In genomic region chr3:51817375-51817774, GRCh38 we compare ENCODE assay signal across 39 cellular contexts. TPM values are rescaled to one million over a fixed set of nuclear protein-coding genes. Genes with fewer than 3 reads are reported as not detected.
"Had no signal": no experiment of that assay in that cellular context is flagged by ENCODE, and none has a peak within 500 bp of the region (broad histone marks: within the 10 kb centered on the region; RNA-seq: fewer than 3 reads in every experiment).

No MANE protein-coding gene starts in this region.

- H3K9me3 Mint-ChIP-seq: activated B cell treated with CpG ODN at 0.5 μM for 24 hours had no signal

- H3K4me1 Mint-ChIP-seq: activated B cell treated with CpG ODN at 0.5 μM for 24 hours; activated naive CD4-positive, alpha-beta T cell treated with anti-CD3 and anti-CD28 coated beads, Interleukin-2, amount 50 U/mL, for 24 hours; activated naive CD8-positive, alpha-beta T cell treated with anti-CD3 and anti-CD28 coated beads, Interleukin-2, amount 50 U/mL, for 24 hours; brain had no signal

- DNase-seq: activated B cell treated with CpG ODN at 0.5 μM for 24 hours; activated CD4-positive, alpha-beta memory T cell treated with anti-CD3 and anti-CD28 coated beads for 36 hours; activated CD4-positive, alpha-beta T cell treated with anti-CD3 and anti-CD28 coated beads for 48 hours; activated CD4-positive, alpha-beta T cell treated with anti-CD3 and anti-CD28 coated beads, Interleukin-2, amount 50 U/mL, for 1 hour; activated CD4-positive, alpha-beta T cell treated with anti-CD3 and anti-CD28 coated beads, Interleukin-2, amount 50 U/mL, for 4 hours; activated CD4-positive, CD25-positive, alpha-beta regulatory T cell treated with anti-CD3 and anti-CD28 coated beads, Interleukin-2, amount 50 U/mL, for 72 hours; activated CD8-positive, alpha-beta memory T cell treated with anti-CD3 and anti-CD28 coated beads, Interleukin-2, amount 50 U/mL, for 4 hours; activated CD8-positive, alpha-beta T cell treated with anti-CD3 and anti-CD28 coated beads for 36 hours; activated effector memory CD4-positive, alpha-beta T cell treated with Interleukin-2 at 50 U/mL for 16 hours; activated gamma-delta T cell; activated naive CD4-positive, alpha-beta T cell treated with anti-CD3 and anti-CD28 coated beads, Interleukin-2, amount 10 ng/mL, durations not matched to agents 7 days and 5 days; activated naive CD4-positive, alpha-beta T cell treated with Interleukin-2 at 50 U/mL for 16 hours; activated naive CD8-positive, alpha-beta T cell treated with anti-CD3 and anti-CD28 coated beads, Interleukin-2, amount 10 ng/mL, durations not matched to agents 7 days and 5 days; activated naive CD8-positive, alpha-beta T cell treated with anti-CD3 and anti-CD28 coated beads, Interleukin-2, amount 50 U/mL, for 24 hours; activated T-cell treated with anti-CD3 and anti-CD28 coated beads for 4 hours; activated T-cell treated with anti-CD3 and anti-CD28 coated beads, Interleukin-2, amount 50 U/mL, for 1 hour; activated T-cell treated with anti-CD3 and anti-CD28 coated beads, Interleukin-2, amount 50 U/mL, for 4 hours; activated T-cell treated with anti-CD3 and anti-CD28 coated beads, Interleukin-2, amount 50 U/mL, for 72 hours; amygdala; anterior cingulate cortex; caudate nucleus; cerebellar nuclear complex; SW 1271; T-helper 9 cell had no signal

- H3K4me3 Mint-ChIP-seq: activated B cell treated with CpG ODN at 0.5 μM for 24 hours; activated CD4-positive, alpha-beta memory T cell treated with anti-CD3 and anti-CD28 coated beads for 36 hours; activated CD8-positive, alpha-beta T cell treated with anti-CD3 and anti-CD28 coated beads for 36 hours; activated naive CD4-positive, alpha-beta T cell treated with anti-CD3 and anti-CD28 coated beads, Interleukin-2, amount 10 ng/mL, durations not matched to agents 7 days and 5 days; activated naive CD4-positive, alpha-beta T cell treated with anti-CD3 and anti-CD28 coated beads, Interleukin-2, amount 50 U/mL, for 24 hours; activated naive CD8-positive, alpha-beta T cell; activated naive CD8-positive, alpha-beta T cell treated with anti-CD3 and anti-CD28 coated beads, Interleukin-2, amount 10 ng/mL, durations not matched to agents 7 days and 5 days; activated naive CD8-positive, alpha-beta T cell treated with anti-CD3 and anti-CD28 coated beads, Interleukin-2, amount 50 U/mL, for 24 hours; activated T-cell treated with anti-CD3 and anti-CD28 coated beads, Interleukin-2, amount 50 U/mL, for 4 hours; activated T-cell treated with anti-CD3 and anti-CD28 coated beads, Interleukin-2, amount 50 U/mL, for 72 hours; activated T-helper 1 cell treated with anti-CD3 and anti-CD28 coated beads, Interleukin-12 subunit alpha, Interleukin-12 subunit beta, Interleukin-2, Interleukin-4 antibody, amounts not matched to agents 30 ng/mL and 10 ng/mL and 1 ng/mL, durations not matched to agents 14 hours and 24 hours and 36 hours; brain; central memory CD8-positive, alpha-beta T cell; T-helper 2 cell treated with Interferon-gamma antibody and Interleukin-4, amounts not matched to agents 5 μg/mL and 100 μg/mL, for 36 hours had no signal

- H3K27ac ChIP-seq: ascending aorta, cardiac muscle cell, VCaP had no signal

- H3K4me1 ChIP-seq: ascending aorta had no signal

- FAIRE-seq: bronchial epithelial cell, TTC549 had no signal

- H3K36me3 Mint-ChIP-seq: brain had no signal

- H3K27me3 ChIP-seq: cardiac muscle cell had no signal

- H3K36me3 ChIP-seq: ascending aorta, cardiac muscle cell had no signal

- H3K4me3 ChIP-seq: ascending aorta, cardiac muscle cell had no signal

- H3K9me3 ChIP-seq: ascending aorta had no signal

- H3K27ac Mint-ChIP-seq: activated B cell treated with CpG ODN at 0.5 μM for 24 hours; activated CD4-positive, alpha-beta memory T cell treated with anti-CD3 and anti-CD28 coated beads for 36 hours; activated CD8-positive, alpha-beta T cell treated with anti-CD3 and anti-CD28 coated beads for 36 hours; activated naive CD4-positive, alpha-beta T cell treated with anti-CD3 and anti-CD28 coated beads, Interleukin-2, amount 10 ng/mL, durations not matched to agents 7 days and 5 days; activated naive CD4-positive, alpha-beta T cell treated with anti-CD3 and anti-CD28 coated beads, Interleukin-2, amount 50 U/mL, for 24 hours; activated naive CD8-positive, alpha-beta T cell; activated naive CD8-positive, alpha-beta T cell treated with anti-CD3 and anti-CD28 coated beads, Interleukin-2, amount 10 ng/mL, durations not matched to agents 7 days and 5 days; activated naive CD8-positive, alpha-beta T cell treated with anti-CD3 and anti-CD28 coated beads, Interleukin-2, amount 50 U/mL, for 24 hours; activated T-cell treated with anti-CD3 and anti-CD28 coated beads, Interleukin-2, amount 50 U/mL, for 72 hours; activated T-helper 1 cell treated with anti-CD3 and anti-CD28 coated beads, Interleukin-12 subunit alpha, Interleukin-12 subunit beta, Interleukin-2, Interleukin-4 antibody, amounts not matched to agents 30 ng/mL and 10 ng/mL and 1 ng/mL, durations not matched to agents 14 hours and 24 hours and 36 hours; activated T-helper 2 cell treated with anti-CD3 and anti-CD28 coated beads, Interferon-gamma antibody, Interleukin-2, Interleukin-4, amounts not matched to agents 10 μg/mL and 5 μg/mL and 100 μg/mL, durations not matched to agents 14 hours and 24 hours and 36 hours; brain; T-helper 2 cell treated with Interferon-gamma antibody and Interleukin-4, amounts not matched to agents 5 μg/mL and 100 μg/mL, for 36 hours had no signal

- ATAC-seq: activated CD8-positive, alpha-beta T cell treated with anti-CD3 and anti-CD28 coated beads for 36 hours; activated naive CD8-positive, alpha-beta T cell treated with anti-CD3 and anti-CD28 coated beads, Interleukin-2, amount 50 U/mL, for 24 hours; activated T-cell treated with anti-CD3 and anti-CD28 coated beads, Interleukin-2, amount 50 U/mL, for 4 hours had no signal

RNA-seq across cellular contexts. Expression of gene IQCF6, which starts 38.3 kb away (rescaled TPM):
- total RNA-seq: activated B cell treated with CpG ODN at 0.5 μM for 24 hours; activated CD4-positive, alpha-beta memory T cell treated with anti-CD3 and anti-CD28 coated beads for 36 hours; activated CD8-positive, alpha-beta memory T cell treated with anti-CD3 and anti-CD28 coated beads for 36 hours; activated CD8-positive, alpha-beta T cell treated with anti-CD3 and anti-CD28 coated beads for 36 hours; activated naive CD8-positive, alpha-beta T cell treated with anti-CD3 and anti-CD28 coated beads, Interleukin-2, amount 10 ng/mL, durations not matched to agents 7 days and 5 days; activated T-cell treated with anti-CD3 and anti-CD28 coated beads, Interleukin-2, amount 50 U/mL, for 4 hours; activated T-cell treated with anti-CD3 and anti-CD28 coated beads, Interleukin-2, amount 50 U/mL, for 72 hours; activated T-helper 1 cell treated with anti-CD3 and anti-CD28 coated beads, Interleukin-12 subunit alpha, Interleukin-12 subunit beta, Interleukin-2, Interleukin-4 antibody, amounts not matched to agents 30 ng/mL and 10 ng/mL and 1 ng/mL, durations not matched to agents 14 hours and 24 hours and 36 hours; activated T-helper 2 cell treated with anti-CD3 and anti-CD28 coated beads, Interferon-gamma antibody, Interleukin-2, Interleukin-4, amounts not matched to agents 10 μg/mL and 5 μg/mL and 100 μg/mL, durations not matched to agents 14 hours and 24 hours and 36 hours; ascending aorta; bronchial epithelial cell; cardiac muscle cell; T-helper 1 cell treated with Interleukin-12 subunit alpha and Interleukin-12 subunit beta and Interleukin-4 antibody, amounts not matched to agents 30 ng/mL and 1 ng/mL, for 36 hours had no signal
- polyA plus RNA-seq: adipose tissue, cardiac muscle cell had no signal

RNA-seq across cellular contexts. Expression of gene IQCF2, which starts 44.0 kb away (rescaled TPM):
- total RNA-seq: activated B cell treated with CpG ODN at 0.5 μM for 24 hours; activated CD4-positive, alpha-beta memory T cell treated with anti-CD3 and anti-CD28 coated beads for 36 hours; activated CD8-positive, alpha-beta memory T cell treated with anti-CD3 and anti-CD28 coated beads for 36 hours; activated CD8-positive, alpha-beta T cell treated with anti-CD3 and anti-CD28 coated beads for 36 hours; activated naive CD8-positive, alpha-beta T cell treated with anti-CD3 and anti-CD28 coated beads, Interleukin-2, amount 10 ng/mL, durations not matched to agents 7 days and 5 days; activated T-cell treated with anti-CD3 and anti-CD28 coated beads, Interleukin-2, amount 50 U/mL, for 4 hours; activated T-cell treated with anti-CD3 and anti-CD28 coated beads, Interleukin-2, amount 50 U/mL, for 72 hours; activated T-helper 1 cell treated with anti-CD3 and anti-CD28 coated beads, Interleukin-12 subunit alpha, Interleukin-12 subunit beta, Interleukin-2, Interleukin-4 antibody, amounts not matched to agents 30 ng/mL and 10 ng/mL and 1 ng/mL, durations not matched to agents 14 hours and 24 hours and 36 hours; activated T-helper 2 cell treated with anti-CD3 and anti-CD28 coated beads, Interferon-gamma antibody, Interleukin-2, Interleukin-4, amounts not matched to agents 10 μg/mL and 5 μg/mL and 100 μg/mL, durations not matched to agents 14 hours and 24 hours and 36 hours; ascending aorta; bronchial epithelial cell; cardiac muscle cell; T-helper 1 cell treated with Interleukin-12 subunit alpha and Interleukin-12 subunit beta and Interleukin-4 antibody, amounts not matched to agents 30 ng/mL and 1 ng/mL, for 36 hours had no signal
- polyA plus RNA-seq: adipose tissue, cardiac muscle cell had no signal

RNA-seq across cellular contexts. Expression of gene IQCF5, which starts 58.0 kb away (rescaled TPM):
- total RNA-seq: activated B cell treated with CpG ODN at 0.5 μM for 24 hours; activated CD4-positive, alpha-beta memory T cell treated with anti-CD3 and anti-CD28 coated beads for 36 hours; activated CD8-positive, alpha-beta memory T cell treated with anti-CD3 and anti-CD28 coated beads for 36 hours; activated CD8-positive, alpha-beta T cell treated with anti-CD3 and anti-CD28 coated beads for 36 hours; activated naive CD8-positive, alpha-beta T cell treated with anti-CD3 and anti-CD28 coated beads, Interleukin-2, amount 10 ng/mL, durations not matched to agents 7 days and 5 days; activated T-cell treated with anti-CD3 and anti-CD28 coated beads, Interleukin-2, amount 50 U/mL, for 4 hours; activated T-cell treated with anti-CD3 and anti-CD28 coated beads, Interleukin-2, amount 50 U/mL, for 72 hours; activated T-helper 1 cell treated with anti-CD3 and anti-CD28 coated beads, Interleukin-12 subunit alpha, Interleukin-12 subunit beta, Interleukin-2, Interleukin-4 antibody, amounts not matched to agents 30 ng/mL and 10 ng/mL and 1 ng/mL, durations not matched to agents 14 hours and 24 hours and 36 hours; activated T-helper 2 cell treated with anti-CD3 and anti-CD28 coated beads, Interferon-gamma antibody, Interleukin-2, Interleukin-4, amounts not matched to agents 10 μg/mL and 5 μg/mL and 100 μg/mL, durations not matched to agents 14 hours and 24 hours and 36 hours; ascending aorta; cardiac muscle cell; T-helper 1 cell treated with Interleukin-12 subunit alpha and Interleukin-12 subunit beta and Interleukin-4 antibody, amounts not matched to agents 30 ng/mL and 1 ng/mL, for 36 hours had no signal
- polyA plus RNA-seq: adipose tissue, cardiac muscle cell had no signal
